ENCODE assay signal across 25 cellular contexts in the genomic region with DNA sequence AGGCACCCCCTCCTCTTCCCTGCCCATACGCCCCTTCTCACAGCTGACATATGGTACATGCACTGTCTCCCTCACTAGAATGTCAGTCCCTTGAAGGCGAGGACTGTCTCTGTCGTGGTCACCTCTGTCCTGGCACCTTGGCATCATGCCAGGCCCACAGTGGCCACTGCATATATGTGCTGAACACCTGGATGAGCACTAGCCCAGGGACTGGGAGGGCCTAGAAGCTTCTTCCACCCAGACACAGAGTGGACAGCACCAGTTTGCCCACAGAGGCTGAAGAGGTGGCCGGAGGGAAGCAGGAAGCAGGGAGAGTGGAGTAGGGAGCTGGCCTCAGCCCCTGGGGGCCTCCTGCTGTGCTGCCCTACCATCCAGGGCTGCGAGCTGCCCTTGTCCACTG. TPM values are rescaled to one million over a fixed set of nuclear protein-coding genes. Genes with fewer than 3 reads are reported as not detected.
"Had no signal": no experiment of that assay in that cellular context is flagged by ENCODE, and none has a peak within 500 bp of the region (broad histone marks: within the 10 kb centered on the region; RNA-seq: fewer than 3 reads in every experiment).

No MANE protein-coding gene starts in this region.

- H3K36me3 Mint-ChIP-seq: activated CD8-positive, alpha-beta memory T cell treated with anti-CD3 and anti-CD28 coated beads, Interleukin-2, amount 10 ng/mL, durations not matched to agents 7 days and 5 days had no signal

- H3K9me3 Mint-ChIP-seq: activated B cell treated with CpG ODN at 0.5 μM for 24 hours; activated CD4-positive, alpha-beta T cell treated with anti-CD3 and anti-CD28 coated beads, Interleukin-2, amount 10 ng/mL, durations not matched to agents 24 days and 14 days; activated naive CD4-positive, alpha-beta T cell treated with anti-CD3 and anti-CD28 coated beads for 36 hours; activated T-helper 17 cell treated with anti-CD3 and anti-CD28 coated beads, Interleukin-2, amount 50 U/mL, for 72 hours had no signal

- H3K27me3 Mint-ChIP-seq: activated B cell treated with CpG ODN at 0.5 μM for 24 hours; activated CD4-positive, alpha-beta T cell treated with anti-CD3 and anti-CD28 coated beads, Interleukin-2, amount 10 ng/mL, durations not matched to agents 24 days and 14 days; activated CD8-positive, alpha-beta memory T cell treated with anti-CD3 and anti-CD28 coated beads, Interleukin-2, amount 10 ng/mL, durations not matched to agents 7 days and 5 days; activated naive CD8-positive, alpha-beta T cell; activated T-helper 17 cell treated with anti-CD3 and anti-CD28 coated beads, Interleukin-2, amount 50 U/mL, for 72 hours; T-helper 17 cell had no signal

- DNase-seq: activated B cell treated with CpG ODN at 0.5 μM for 24 hours; activated CD4-positive, alpha-beta T cell treated with anti-CD3 and anti-CD28 coated beads for 1 hour; activated CD4-positive, alpha-beta T cell treated with anti-CD3 and anti-CD28 coated beads, Interleukin-2, amount 10 ng/mL, durations not matched to agents 24 days and 14 days; activated CD4-positive, alpha-beta T cell treated with anti-CD3 and anti-CD28 coated beads, Interleukin-2, amount 50 U/mL, for 48 hours; activated CD8-positive, alpha-beta memory T cell treated with anti-CD3 and anti-CD28 coated beads, Interleukin-2, amount 10 ng/mL, durations not matched to agents 7 days and 5 days; activated gamma-delta T cell; activated naive CD4-positive, alpha-beta T cell treated with anti-CD3 and anti-CD28 coated beads for 36 hours; activated T-cell treated with anti-CD3 and anti-CD28 coated beads, Interleukin-2, amount 50 U/mL, for 48 hours; amygdala; brain microvascular endothelial cell; Kasumi-1; NCI-H1105 treated with DMSO at 0.1 percent for 48 hours; NCI-H1436 treated with DMSO at 0.1 percent for 48 hours; NCI-H187; NCI-H510A treated with DMSO at 0.1 percent for 48 hours; NCI-H69; NK-92 treated with Interleukin-12 subunit alpha and Interleukin-12 subunit beta, amount 100 ng/mL, for 24 hours; OCI-M1; SHP77; T-helper 17 cell; T-helper 9 cell had no signal

- H3K27ac Mint-ChIP-seq: activated B cell treated with CpG ODN at 0.5 μM for 24 hours; activated CD4-positive, alpha-beta T cell treated with anti-CD3 and anti-CD28 coated beads, Interleukin-2, amount 10 ng/mL, durations not matched to agents 24 days and 14 days; activated CD8-positive, alpha-beta memory T cell treated with anti-CD3 and anti-CD28 coated beads, Interleukin-2, amount 10 ng/mL, durations not matched to agents 7 days and 5 days; activated naive CD4-positive, alpha-beta T cell treated with anti-CD3 and anti-CD28 coated beads for 36 hours; activated naive CD8-positive, alpha-beta T cell; activated T-helper 17 cell treated with anti-CD3 and anti-CD28 coated beads, Interleukin-2, amount 50 U/mL, for 72 hours; T-helper 17 cell had no signal

- H3K4me3 Mint-ChIP-seq: activated B cell treated with CpG ODN at 0.5 μM for 24 hours; activated CD4-positive, alpha-beta T cell treated with anti-CD3 and anti-CD28 coated beads, Interleukin-2, amount 10 ng/mL, durations not matched to agents 24 days and 14 days; activated CD8-positive, alpha-beta memory T cell treated with anti-CD3 and anti-CD28 coated beads, Interleukin-2, amount 10 ng/mL, durations not matched to agents 7 days and 5 days; activated naive CD4-positive, alpha-beta T cell treated with anti-CD3 and anti-CD28 coated beads for 36 hours; activated naive CD8-positive, alpha-beta T cell; activated T-helper 17 cell treated with anti-CD3 and anti-CD28 coated beads, Interleukin-2, amount 50 U/mL, for 72 hours had no signal

RNA-seq across cellular contexts. Expression of a gene that starts 30.4 kb away (rescaled TPM):
- total RNA-seq: cardiac muscle cell, SK-MEL-5 had no signal
